ENCODE assay signal across 1 cellular context in genomic region chr12:67988600-67988999, GRCh38.
TF ChIP-seq lines count a peak whose summit lies in the region.

No MANE protein-coding gene starts in this region.

TF ChIP-seq in GM12878, 131 proteins besides CTCF, POLR2A, EP300 and RAD21 (continued from another document):
- TF ChIP-seq MTA3 (IDR thresholded peaks at IDR 0.05; ENCODE audit: borderline replicate concordance, low read length) (0 out of 2 replicates have a peak, but pooled peaks have one; percentile 18), ZNF592 (IDR thresholded peaks at IDR 0.05) (no peak), HDGF (IDR thresholded peaks at IDR 0.05) (no peak), SUZ12 (IDR thresholded peaks at IDR 0.05; ENCODE audit: unreplicated experiment) (no peak), ESRRA (IDR thresholded peaks at IDR 0.05; ENCODE audit: low read length) (no peak), POU2F2 (IDR thresholded peaks at IDR 0.05; ENCODE audit: borderline replicate concordance, low read depth, low read length) (peak; percentile 87), ZBED1 (IDR thresholded peaks at IDR 0.05; ENCODE audit: borderline replicate concordance) (no peak), MXI1 (IDR thresholded peaks at IDR 0.05; ENCODE audit: low read depth, low read length) (no peak), TARDBP (IDR thresholded peaks at IDR 0.05; ENCODE audit: borderline replicate concordance) (no peak), IRF3 (IDR thresholded peaks at IDR 0.05) (no peak), MEF2B (IDR thresholded peaks at IDR 0.05; ENCODE audit: partially characterized antibody, poor library complexity, severe bottlenecking) (no peak), BMI1 (IDR thresholded peaks at IDR 0.05; ENCODE audit: borderline replicate concordance) (no peak), ASH2L (IDR thresholded peaks at IDR 0.05; ENCODE audit: borderline replicate concordance, low read depth) (no peak), ATF3 (IDR thresholded peaks at IDR 0.05; ENCODE audit: borderline replicate concordance, extremely low read depth, low read depth, low read length) (no peak), SMC3 (IDR thresholded peaks at IDR 0.05; ENCODE audit: borderline replicate concordance, low read length) (no peak), LARP7 (IDR thresholded peaks at IDR 0.05) (no peak), MLLT1 (IDR thresholded peaks at IDR 0.05) (no peak), BCLAF1 (IDR thresholded peaks at IDR 0.05) (no peak), ZBTB11 (CRISPR knock-in tag; IDR thresholded peaks at IDR 0.05) (no peak)
